ENCODE assay signal across 1 cellular context in genomic region chr6:51025082-51025777, GRCh38.
TF ChIP-seq lines count a peak whose summit lies in the region.

No MANE protein-coding gene starts in this region.

TF ChIP-seq in K562, 482 proteins besides CTCF, POLR2A, EP300 and RAD21 (continued from another document and continues in another):
- TF ChIP-seq RERE (CRISPR knock-in tag; IDR thresholded peaks at IDR 0.05; ENCODE audit: borderline replicate concordance) (no peak), ZBTB26 (CRISPR knock-in tag; IDR thresholded peaks at IDR 0.05) (no peak), CAMTA2 (CRISPR knock-in tag; conservative IDR thresholded peaks at IDR 0.05) (no peak), EGR1 (conservative IDR thresholded peaks at IDR 0.05) (peak; percentile 97), ZKSCAN3 (CRISPR knock-in tag; IDR thresholded peaks at IDR 0.05) (no peak), KDM4B (IDR thresholded peaks at IDR 0.05; ENCODE audit: borderline replicate concordance in 2 of 2, low read depth in 1 of 2) (no peak), ZNF79 (CRISPR knock-in tag; IDR thresholded peaks at IDR 0.05; ENCODE audit: low read depth) (no peak), ARID3A (IDR thresholded peaks at IDR 0.05; ENCODE audit: borderline replicate concordance, low read depth, low read length) (no peak), MIER1 (IDR thresholded peaks at IDR 0.05; ENCODE audit: low read depth) (no peak), SMAD2 (IDR thresholded peaks at IDR 0.05; ENCODE audit: low read depth, low read length) (no peak), ZNF175 (CRISPR knock-in tag; IDR thresholded peaks at IDR 0.05; ENCODE audit: low read depth) (no peak), ATF4 (CRISPR knock-in tag; IDR thresholded peaks at IDR 0.05) (no peak), SIN3A (IDR thresholded peaks at IDR 0.05; ENCODE audit: borderline replicate concordance in 2 of 2, control insufficient read depth in 1 of 2, low read depth in 2 of 2, low read length in 2 of 2) (no peak), ZBTB33 (CRISPR knock-in tag; IDR thresholded peaks at IDR 0.05) (no peak), PHB2 (IDR thresholded peaks at IDR 0.05; ENCODE audit: low read depth) (no peak), DPF2 (IDR thresholded peaks at IDR 0.05) (peak; percentile 79), MEIS2 (IDR thresholded peaks at IDR 0.05; ENCODE audit: partially characterized antibody) (peak; percentile 45), POLR2G (IDR thresholded peaks at IDR 0.05; ENCODE audit: low read depth, low read length) (no peak), TSC22D4 (tag; IDR thresholded peaks at IDR 0.05) (no peak), FOXK1 (CRISPR knock-in tag; IDR thresholded peaks at IDR 0.05; ENCODE audit: borderline replicate concordance) (no peak), RCOR1 (IDR thresholded peaks at IDR 0.05; ENCODE audit: borderline replicate concordance in 1 of 2, low read depth in 2 of 2, low read length in 2 of 2) (0 out of 4 replicates have a peak, but pooled peaks of 1 of the 2 experiments have one; percentile 2), CREM (IDR thresholded peaks at IDR 0.05; ENCODE audit: low read depth) (peak; percentile 78), BHLHE40 (IDR thresholded peaks at IDR 0.05; ENCODE audit: low read length) (0 out of 2 replicates have a peak, but pooled peaks have one; percentile 33), CREB5 (CRISPR knock-in tag; IDR thresholded peaks at IDR 0.05) (no peak), STAT6 (CRISPR knock-in tag; IDR thresholded peaks at IDR 0.05) (0 out of 2 replicates have a peak, but pooled peaks have one; percentile 13), USF1 (CRISPR knock-in tag; IDR thresholded peaks at IDR 0.05) (no peak), HMBOX1 (IDR thresholded peaks at IDR 0.05) (peak; percentile 97), SMARCC2 (IDR thresholded peaks at IDR 0.05; ENCODE audit: low read depth) (0 out of 2 replicates have a peak, but pooled peaks have one; percentile 31), TAF9B (IDR thresholded peaks at IDR 0.05; ENCODE audit: partially characterized antibody) (peak; percentile 43), TBP (optimal IDR thresholded peaks at IDR 0.05; ENCODE audit: low read depth, low read length) (peak; percentile 12), ASH1L (IDR thresholded peaks at IDR 0.05; ENCODE audit: borderline replicate concordance, low read depth, partially characterized antibody) (no peak), ZFP91 (CRISPR knock-in tag; IDR thresholded peaks at IDR 0.05) (no peak), YBX1 (IDR thresholded peaks at IDR 0.05) (no peak), MTA3 (IDR thresholded peaks at IDR 0.05; ENCODE audit: borderline replicate concordance) (peak; percentile 69; the same call in 1 of the 2 replicates)
